Comparison of ENCODE assay signal across 9 cellular contexts in genomic region chr2:84963692-84964405, GRCh38. TPM values are rescaled to one million over a fixed set of nuclear protein-coding genes. Genes with fewer than 3 reads are reported as not detected.
A peak's percentile ranks its signal among the peaks of the same experiment; 100 is the strongest.
DNase-seq lines count a peak whose midpoint lies in the region; ATAC-seq and TF ChIP-seq lines count a peak whose summit lies in the region.
"Had no signal": no experiment of that assay in that cellular context is flagged by ENCODE, and none has a peak within 500 bp of the region (broad histone marks: within the 10 kb centered on the region; RNA-seq: fewer than 3 reads in every experiment).

No MANE protein-coding gene starts in this region.

- peak overlapping the region; percentile 68 for H3K27ac Mint-ChIP-seq in activated T-helper 17 cell treated with anti-CD3 and anti-CD28 coated beads, Interleukin-2, amount 50 U/mL, for 72 hours

- H3K4me1 ChIP-seq in right lobe of liver: peaks cover 0 to 34% (median 9%) of the 10 kb centered on the region in 4 donors

- WGBS in right lobe of liver (ENCODE audit: insufficient coverage, low coverage, low lambda C conversion rate, missing lambda C conversion rate): 12% methylated on average over 6 of the region's 9 CpGs

- peak; percentile 19 for TF ChIP-seq POLR2A in right lobe of liver (IDR thresholded peaks at IDR 0.05)

- intact Hi-C loops in right lobe of liver (cut with DNase I): no loop called here

- H3K36me3 ChIP-seq in right lobe of liver: peaks cover 0 to 4% (median 0%) of the 10 kb centered on the region in 4 donors

- peaks cover 3% of the 10 kb centered on the region for H3K9me3 Mint-ChIP-seq in activated T-helper 17 cell treated with anti-CD3 and anti-CD28 coated beads, Interleukin-2, amount 50 U/mL, for 72 hours

- H3K4me3 Mint-ChIP-seq in activated T-helper 17 cell treated with anti-CD3 and anti-CD28 coated beads, Interleukin-2, amount 50 U/mL, for 72 hours: peak overlapping the region; percentile 7

- peaks cover 95% of the 10 kb centered on the region for H3K36me3 Mint-ChIP-seq in activated T-helper 17 cell treated with anti-CD3 and anti-CD28 coated beads, Interleukin-2, amount 50 U/mL, for 72 hours (ENCODE audit: low read depth)

- TF ChIP-seq CTCF in HL-60 (IDR thresholded peaks at IDR 0.05; ENCODE audit: insufficient read depth, low read length): no peak
- TF ChIP-seq CTCF in right lobe of liver (IDR thresholded peaks at IDR 0.05): no peak

- DNase-seq in AG20443 (ENCODE audit: low spot score) (peak; percentile 74), HL-60 (ENCODE audit: low read depth in 1 of 2, low spot score in 1 of 2) (peak; percentile 58 to 86), right lobe of liver (peak in 2 of 3 donors; percentile 19 to 75), NCI-H82 treated with DMSO at 0.1 percent for 48 hours (lab: John Stamatoyannopoulos, UW; ENCODE audit: unreplicated experiment) (no peak), DMS53 (lab: John Stamatoyannopoulos, UW) (no peak), NCI-H1092 (lab: John Stamatoyannopoulos, UW) (no peak)
- no peak for DNase-seq in stimulated activated CD4-positive, alpha-beta T cell treated with anti-CD3 and anti-CD28 coated beads, Interleukin-1b, Interleukin-23, amount 100 ng/mL, for 48 hours
- DNase-seq: NCI-H1694 treated with DMSO at 0.1 percent for 48 hours had no signal

- no peak for ATAC-seq in activated T-helper 17 cell treated with anti-CD3 and anti-CD28 coated beads, Interleukin-2, amount 50 U/mL, for 72 hours (replicated peaks)
- ATAC-seq in right lobe of liver: peak; percentile 95 to 97 (median 96)

- no peak overlapping the region for H3K4me3 ChIP-seq in HL-60 (replicated peaks; ENCODE audit: insufficient read depth, low read length)
- peak overlapping the region in 1 of 3 donors; percentile 17 for H3K4me3 ChIP-seq in right lobe of liver

- peaks cover 39% of the 10 kb centered on the region for H3K4me1 Mint-ChIP-seq in activated T-helper 17 cell treated with anti-CD3 and anti-CD28 coated beads, Interleukin-2, amount 50 U/mL, for 72 hours

- H3K27ac ChIP-seq in HL-60 (replicated peaks) (0 out of 2 replicates have a peak overlapping the region, but pooled peaks have one; percentile 9), right lobe of liver (peak overlapping the region; percentile 54 to 76 (median 63))

- H3K9me3 ChIP-seq in right lobe of liver: no peaks in the 10 kb centered on the region

- H3K27me3 ChIP-seq in HL-60 (ENCODE audit: insufficient read depth, poor library complexity, severe bottlenecking) (no peaks in the 10 kb centered on the region), right lobe of liver (no peaks in the 10 kb centered on the region)

- H3K27me3 Mint-ChIP-seq in activated T-helper 17 cell treated with anti-CD3 and anti-CD28 coated beads, Interleukin-2, amount 50 U/mL, for 72 hours: no peaks in the 10 kb centered on the region

RNA-seq across cellular contexts. Expression of gene KCMF1, which starts 7.1 kb away (rescaled TPM):
- total RNA-seq in activated T-helper 17 cell treated with anti-CD3 and anti-CD28 coated beads, Interleukin-2, amount 50 U/mL, for 72 hours: 100 to 1,000 TPM in 1 of 2 donors, 10 to 100 TPM in 1; 77.3 to 108 TPM
- 10 to 100 TPM; 28.6 to 45.3 (median 35.4) TPM for total RNA-seq in right lobe of liver

RNA-seq across cellular contexts. Expression of gene TMSB10, which starts 58.4 kb away (rescaled TPM):
- 1,000 to 10,000 TPM; 2,616 to 3,068 TPM for total RNA-seq in activated T-helper 17 cell treated with anti-CD3 and anti-CD28 coated beads, Interleukin-2, amount 50 U/mL, for 72 hours
- total RNA-seq in right lobe of liver: 100 to 1,000 TPM in 5 of 6 experiments, 10 to 100 TPM in 1; 77.3 to 814 (median 270) TPM

Comparison
In these comparisons a context has a peak if more than half of its experiments do, and no peak if none do; other contexts are left out.
1. DNase-seq: peak in AG20443 (single experiment), HL-60 (2 of 2) and right lobe of liver (2 of 3); none in NCI-H82 treated with DMSO at 0.1 percent for 48 hours (single experiment), DMS53 (single experiment), NCI-H1092 (single experiment) and stimulated activated CD4-positive, alpha-beta T cell treated with anti-CD3 and anti-CD28 coated beads, Interleukin-1b, Interleukin-23, amount 100 ng/mL, for 48 hours (single experiment).